ENCODE assay signal across 32 cellular contexts in the genomic region with DNA sequence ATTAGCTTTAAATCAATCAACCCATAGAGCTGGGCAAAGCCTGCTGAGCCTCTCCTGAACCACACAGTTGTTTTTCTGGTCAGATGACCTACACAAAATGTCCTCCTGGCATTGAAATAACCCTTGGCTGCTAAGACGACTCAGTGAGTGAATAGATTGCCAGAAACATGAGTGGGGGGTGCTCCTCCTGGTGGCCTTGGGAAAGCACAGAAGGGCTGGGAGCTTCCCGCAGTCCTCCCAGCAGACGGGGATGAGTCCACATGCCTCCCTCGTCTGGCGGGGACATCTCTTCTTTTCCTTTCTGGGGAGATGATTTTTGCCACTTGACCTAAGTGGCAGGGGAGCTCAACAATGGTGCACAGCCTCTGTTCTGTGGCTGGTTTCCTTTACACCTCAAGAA. TPM values are rescaled to one million over a fixed set of nuclear protein-coding genes. Genes with fewer than 3 reads are reported as not detected.
A peak's percentile ranks its signal among the peaks of the same experiment; 100 is the strongest.
DNase-seq lines count a peak whose midpoint lies in the region; ATAC-seq and TF ChIP-seq lines count a peak whose summit lies in the region.
"Had no signal": no experiment of that assay in that cellular context is flagged by ENCODE, and none has a peak within 500 bp of the region (broad histone marks: within the 10 kb centered on the region; RNA-seq: fewer than 3 reads in every experiment).

No MANE protein-coding gene starts in this region.

- no peaks in the 10 kb centered on the region for H3K79me1 ChIP-seq in mesendoderm (ENCODE audit: low read length)

- H3K9me3 Mint-ChIP-seq in activated CD4-positive, alpha-beta T cell treated with anti-CD3 and anti-CD28 coated beads for 36 hours (ENCODE audit: low read depth) = peaks cover 32% of the 10 kb centered on the region
- peaks cover 2% of the 10 kb centered on the region for H3K9me3 Mint-ChIP-seq in CD4-positive, alpha-beta T cell
- peaks cover 30% of the 10 kb centered on the region for H3K9me3 Mint-ChIP-seq in activated T-helper 17 cell treated with anti-CD3 and anti-CD28 coated beads, Interleukin-2, amount 50 U/mL, for 72 hours

- H3K9ac ChIP-seq in mesendoderm (ENCODE audit: low read length) = no peak overlapping the region

- peaks cover 21% of the 10 kb centered on the region for H3K36me3 Mint-ChIP-seq in activated CD4-positive, alpha-beta T cell treated with anti-CD3 and anti-CD28 coated beads for 36 hours (ENCODE audit: low read depth)
- peaks cover 40% of the 10 kb centered on the region for H3K36me3 Mint-ChIP-seq in CD4-positive, alpha-beta T cell (ENCODE audit: low read depth)
- peaks cover 60% of the 10 kb centered on the region for H3K36me3 Mint-ChIP-seq in activated T-helper 17 cell treated with anti-CD3 and anti-CD28 coated beads, Interleukin-2, amount 50 U/mL, for 72 hours (ENCODE audit: low read depth)
- H3K36me3 Mint-ChIP-seq: CD14-positive monocyte had no signal

- H3K4me3 ChIP-seq in mesendoderm (ENCODE audit: low read length) (no peak overlapping the region), ovary (no peak overlapping the region)
- H3K4me3 ChIP-seq: ascending aorta, colonic mucosa, pancreas, Peyer's patch, vagina had no signal

- H3K4me1 Mint-ChIP-seq in activated CD4-positive, alpha-beta T cell treated with anti-CD3 and anti-CD28 coated beads for 36 hours = peaks cover 78% of the 10 kb centered on the region
- peaks cover 97% of the 10 kb centered on the region for H3K4me1 Mint-ChIP-seq in CD4-positive, alpha-beta T cell (ENCODE audit: low read depth)
- peaks cover 59% of the 10 kb centered on the region for H3K4me1 Mint-ChIP-seq in activated T-helper 17 cell treated with anti-CD3 and anti-CD28 coated beads, Interleukin-2, amount 50 U/mL, for 72 hours
- H3K4me1 Mint-ChIP-seq: CD14-positive monocyte had no signal

- no peak overlapping the region for H4K8ac ChIP-seq in mesendoderm (ENCODE audit: low read depth, low read length)

- no peaks in the 10 kb centered on the region for H3K79me2 ChIP-seq in mesendoderm (ENCODE audit: control insufficient read depth, insufficient read depth, low read length)

- intact Hi-C loops in activated CD4-positive, alpha-beta T cell treated with anti-CD3 and anti-CD28 coated beads for 36 hours (cut with DNase I, micrococcal nuclease) = loop anchor here in 1 of 2 experiments (2.0 to 5.0 kb wide), 2 partner anchors 18 to 37 kb away; no protein-coding TSS in a partner anchor
- intact Hi-C loops in CD4-positive, alpha-beta T cell (cut with DNase I, micrococcal nuclease) = loop anchor here in 1 of 2 experiments (5.0 kb wide), 1 partner anchor 37 kb away; no protein-coding TSS in a partner anchor
- intact Hi-C loops in ovary (cut with DNase I) = no loop called here

- no peak for TF ChIP-seq POLR2A in ovary (IDR thresholded peaks at IDR 0.05)

- H3K23ac ChIP-seq in mesendoderm (ENCODE audit: low read length) = no peak overlapping the region

- H2BK120ac ChIP-seq in mesendoderm (ENCODE audit: low read depth, low read length) = no peak overlapping the region

- TF ChIP-seq CTCF in CD4-positive, alpha-beta T cell (IDR thresholded peaks at IDR 0.05) = no peak
- TF ChIP-seq CTCF in ovary (IDR thresholded peaks at IDR 0.05) = no peak

- H4K5ac ChIP-seq in mesendoderm (ENCODE audit: low read length) = no peak overlapping the region

- DNase-seq in activated CD4-positive, alpha-beta T cell treated with anti-CD3 and anti-CD28 coated beads for 36 hours = no peak
- no peak for DNase-seq in activated CD4-positive, alpha-beta T cell treated with anti-CD3 and anti-CD28 coated beads for 48 hours
- DNase-seq in CD4-positive, alpha-beta T cell = no peak
- DNase-seq in mesendoderm (peak; percentile 54), COR-L47 (lab: John Stamatoyannopoulos, UW) (no peak), ovary (no peak), GDM1 (lab: John Stamatoyannopoulos, UW) (no peak)
- DNase-seq: activated CD8-positive, alpha-beta memory T cell treated with anti-CD3 and anti-CD28 coated beads, Interleukin-2, amount 50 U/mL, for 4 hours; activated naive CD8-positive, alpha-beta T cell treated with anti-CD3 and anti-CD28 coated beads for 36 hours; colonic mucosa; effector memory CD4-positive, alpha-beta T cell; H7; left cardiac atrium; mammary epithelial cell; MV-4-11; NCI-H146; NCI-H2107; NCI-H345; NCI-H69; pancreas; Peyer's patch; SHP77 treated with DMSO at 0.1 percent for 48 hours; stimulated activated CD4-positive, alpha-beta T cell treated with anti-CD3 and anti-CD28 coated beads, Interleukin-1b, Interleukin-23, amount 100 ng/mL, for 48 hours; stimulated activated naive CD8-positive, alpha-beta T cell treated with anti-CD3 and anti-CD28 coated beads, Interleukin-15, Interleukin-2, amounts not matched to agents 100 U/mL and 50 U/mL, for 24 hours; T-helper 9 cell had no signal

- no peak overlapping the region for H2BK15ac ChIP-seq in mesendoderm (replicated peaks; ENCODE audit: low read depth)

- H3K27ac Mint-ChIP-seq in activated CD4-positive, alpha-beta T cell treated with anti-CD3 and anti-CD28 coated beads for 36 hours = peak overlapping the region; percentile 9
- H3K27ac Mint-ChIP-seq in CD4-positive, alpha-beta T cell = peak overlapping the region; percentile 71
- peak overlapping the region; percentile 85 for H3K27ac Mint-ChIP-seq in activated T-helper 17 cell treated with anti-CD3 and anti-CD28 coated beads, Interleukin-2, amount 50 U/mL, for 72 hours
- H3K27ac Mint-ChIP-seq: activated naive CD8-positive, alpha-beta T cell treated with anti-CD3 and anti-CD28 coated beads for 36 hours; CD14-positive monocyte had no signal

- H3K56ac ChIP-seq in mesendoderm (ENCODE audit: low read length) = no peak overlapping the region

- no peaks in the 10 kb centered on the region for H3K27me3 ChIP-seq in CD4-positive, alpha-beta T cell (ENCODE audit: control insufficient read depth, insufficient read depth, low read length)
- H3K27me3 ChIP-seq in mesendoderm (ENCODE audit: insufficient read depth, low read length, poor library complexity) (no peaks in the 10 kb centered on the region), ovary (no peaks in the 10 kb centered on the region)
- H3K27me3 ChIP-seq: ascending aorta, colonic mucosa, pancreas, Peyer's patch, vagina had no signal

- CTCF ChIA-PET in activated CD4-positive, alpha-beta T cell treated with anti-CD3 and anti-CD28 coated beads for 36 hours (lab: Charles Lee) = interaction anchor here (0.8 to 6.2 kb wide), 4 partner anchors 16 to 38 kb away, joined by 3 to 53 read pairs (median 11); partner anchors contain the start of gene MAL
- CTCF ChIA-PET in CD4-positive, alpha-beta T cell (lab: Charles Lee) = interaction anchor here (1.7 to 2.3 kb wide), 2 partner anchors 18 to 75 kb away, joined by 4 to 9 read pairs; no protein-coding TSS in a partner anchor

- H3K9me3 ChIP-seq in CD4-positive, alpha-beta T cell (ENCODE audit: control insufficient read depth, low read length) = no peaks in the 10 kb centered on the region
- H3K9me3 ChIP-seq in ovary = no peaks in the 10 kb centered on the region
- H3K9me3 ChIP-seq: ascending aorta, colonic mucosa, pancreas, Peyer's patch, vagina had no signal

- POLR2A ChIA-PET in activated CD4-positive, alpha-beta T cell treated with anti-CD3 and anti-CD28 coated beads for 36 hours (lab: Charles Lee) = no interaction called here
- POLR2A ChIA-PET in CD4-positive, alpha-beta T cell (lab: Charles Lee) = interaction anchor here (0.8 to 1.6 kb wide), 5 partner anchors 14 to 39 kb away, joined by 4 to 6 read pairs (median 5); no protein-coding TSS in a partner anchor

- H3K27me3 Mint-ChIP-seq in activated CD4-positive, alpha-beta T cell treated with anti-CD3 and anti-CD28 coated beads for 36 hours = no peaks in the 10 kb centered on the region
- H3K27me3 Mint-ChIP-seq in CD4-positive, alpha-beta T cell = no peaks in the 10 kb centered on the region
- no peaks in the 10 kb centered on the region for H3K27me3 Mint-ChIP-seq in activated T-helper 17 cell treated with anti-CD3 and anti-CD28 coated beads, Interleukin-2, amount 50 U/mL, for 72 hours
- H3K27me3 Mint-ChIP-seq: activated naive CD8-positive, alpha-beta T cell treated with anti-CD3 and anti-CD28 coated beads for 36 hours had no signal

- no peak overlapping the region for H3K4me2 ChIP-seq in mesendoderm (ENCODE audit: low read length)

- ATAC-seq in activated CD4-positive, alpha-beta T cell treated with anti-CD3 and anti-CD28 coated beads for 36 hours = no peak
- ATAC-seq in CD4-positive, alpha-beta T cell (ENCODE audit: poor library complexity) = no peak
- no peak for ATAC-seq in activated T-helper 17 cell treated with anti-CD3 and anti-CD28 coated beads, Interleukin-2, amount 50 U/mL, for 72 hours (replicated peaks)
- ATAC-seq: left cardiac atrium; pancreas; stimulated activated naive CD8-positive, alpha-beta T cell treated with anti-CD3 and anti-CD28 coated beads, Interleukin-15, Interleukin-2, amounts not matched to agents 100 U/mL and 50 U/mL, for 24 hours had no signal

- H3K27ac ChIP-seq in CD4-positive, alpha-beta T cell (ENCODE audit: low read depth, low read length) = no peak overlapping the region
- H3K27ac ChIP-seq in mesendoderm (ENCODE audit: low read depth, low read length) (no peak overlapping the region), ovary (no peak overlapping the region)
- H3K27ac ChIP-seq: ascending aorta, colonic mucosa, pancreas, Peyer's patch, vagina had no signal

- no CpG with 5 or more reads among the region's 5 CpGs for WGBS in mesendoderm (ENCODE audit: extremely low coverage, insufficient coverage, low lambda C conversion rate)
- WGBS in ovary, 3 donors = 16 to 25% (median 17%) methylated on average over 5 of the region's 5 CpGs

- no peaks in the 10 kb centered on the region for H3K36me3 ChIP-seq in mesendoderm (ENCODE audit: control insufficient read depth, insufficient read depth, low read length)
- no peaks in the 10 kb centered on the region for H3K36me3 ChIP-seq in ovary
- H3K36me3 ChIP-seq: ascending aorta, colonic mucosa, pancreas, Peyer's patch, vagina had no signal

- no peak overlapping the region for H3K4ac ChIP-seq in mesendoderm (ENCODE audit: low read depth, low read length)

- no peak overlapping the region for H2BK5ac ChIP-seq in mesendoderm (ENCODE audit: low read length)

- TF ChIP-seq EP300 in ovary (IDR thresholded peaks at IDR 0.05) = no peak

- no peaks in the 10 kb centered on the region for H3K4me1 ChIP-seq in mesendoderm (ENCODE audit: control insufficient read depth, low read depth, low read length)
- H3K4me1 ChIP-seq in ovary (ENCODE audit: insufficient read depth) = no peaks in the 10 kb centered on the region
- H3K4me1 ChIP-seq: ascending aorta, colonic mucosa, pancreas, Peyer's patch had no signal

- H3K4me3 Mint-ChIP-seq in activated CD4-positive, alpha-beta T cell treated with anti-CD3 and anti-CD28 coated beads for 36 hours = no peak overlapping the region
- no peak overlapping the region for H3K4me3 Mint-ChIP-seq in CD4-positive, alpha-beta T cell
- no peak overlapping the region for H3K4me3 Mint-ChIP-seq in activated T-helper 17 cell treated with anti-CD3 and anti-CD28 coated beads, Interleukin-2, amount 50 U/mL, for 72 hours
- H3K4me3 Mint-ChIP-seq: activated naive CD8-positive, alpha-beta T cell treated with anti-CD3 and anti-CD28 coated beads for 36 hours; CD14-positive monocyte; neural crest cell had no signal

- H3K18ac ChIP-seq in mesendoderm (ENCODE audit: low read length) = no peak overlapping the region

- H2AK5ac ChIP-seq in mesendoderm (ENCODE audit: low read length) = no peak overlapping the region

RNA-seq across cellular contexts. Expression of gene MAL, which starts 15.0 kb away (rescaled TPM):
- 10 to 100 TPM; 35.4 to 43.3 TPM for total RNA-seq in activated CD4-positive, alpha-beta T cell treated with anti-CD3 and anti-CD28 coated beads for 36 hours
- 100 to 1,000 TPM; 101 to 102 TPM for total RNA-seq in CD4-positive, alpha-beta T cell
- total RNA-seq in activated T-helper 17 cell treated with anti-CD3 and anti-CD28 coated beads, Interleukin-2, amount 50 U/mL, for 72 hours = 10 to 100 TPM; 47.2 to 65.9 TPM
- polyA plus RNA-seq in mesendoderm (2013, experiment 1 of 2) = 0.10 TPM
- 0.14 TPM for polyA plus RNA-seq in mesendoderm (2013, experiment 2 of 2)
- 1 to 10 TPM in 4 of 7 donors, under 1 TPM in 1, not detected in 2; 0.45 to 2.2 (median 1.6) TPM for total RNA-seq in ovary
- 1 to 10 TPM in 1 of 2 donors, under 1 TPM in 1; 0.90 to 4.7 TPM for polyA plus RNA-seq in ovary
- total RNA-seq: A172, ascending aorta, glomerular endothelial cell, mammary epithelial cell had no signal
- polyA plus RNA-seq: mammary epithelial cell had no signal

Comparison
In these comparisons a context has a peak if more than half of its experiments do, and no peak if none do; other contexts are left out.
1. H3K27ac Mint-ChIP-seq: peak in every context shown above with its lines; median percentile 85 in activated T-helper 17 cell treated with anti-CD3 and anti-CD28 coated beads, Interleukin-2, amount 50 U/mL, for 72 hours; 71 in CD4-positive, alpha-beta T cell; 9 in activated CD4-positive, alpha-beta T cell treated with anti-CD3 and anti-CD28 coated beads for 36 hours.
2. RNA of gene MAL, which starts 15.0 kb away (total RNA-seq): 101 to 102 TPM in CD4-positive, alpha-beta T cell, 47.2 to 65.9 TPM in activated T-helper 17 cell treated with anti-CD3 and anti-CD28 coated beads, Interleukin-2, amount 50 U/mL, for 72 hours and 35.4 to 43.3 TPM in activated CD4-positive, alpha-beta T cell treated with anti-CD3 and anti-CD28 coated beads for 36 hours; 0.45 to 2.2 TPM in ovary; every median in the first group is over 10 times any median in the second.